ENCODE assay signal across 8 cellular contexts in the genomic region with DNA sequence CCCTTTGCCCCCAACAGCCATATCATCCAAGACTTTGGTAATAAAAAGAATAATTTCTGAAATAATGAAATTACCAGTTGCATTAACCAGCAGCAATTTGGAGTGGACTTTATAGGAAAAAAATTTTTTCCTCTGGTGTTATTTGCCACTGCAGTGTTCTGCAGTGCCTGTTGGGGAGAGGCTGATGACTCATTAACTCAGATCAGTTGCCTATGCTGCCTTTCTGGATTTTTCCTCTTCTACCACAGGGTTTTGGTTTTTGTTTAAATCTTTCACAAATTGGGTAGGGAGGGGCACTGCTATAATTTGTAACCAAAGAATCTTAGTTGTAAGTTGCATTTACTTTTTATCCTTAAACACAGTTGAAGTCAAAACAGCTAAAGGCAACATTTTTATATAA. TPM values are rescaled to one million over a fixed set of nuclear protein-coding genes. Genes with fewer than 3 reads are reported as not detected.
A peak's percentile ranks its signal among the peaks of the same experiment; 100 is the strongest.
DNase-seq lines count a peak whose midpoint lies in the region; ATAC-seq and TF ChIP-seq lines count a peak whose summit lies in the region.

No MANE protein-coding gene starts in this region.

- TF ChIP-seq EP300 in SK-N-SH (IDR thresholded peaks at IDR 0.05; ENCODE audit: borderline replicate concordance in 1 of 2, low read depth in 1 of 2, low read length in 1 of 2) = no peak

- BruUV-seq in Calu3 (replicated peaks; lab: Mats Ljungman, UMichigan) = no TSS peak

- CTCF ChIA-PET in SK-N-SH (lab: Yijun Ruan, JAX) (interaction anchor here (1.6 kb wide), 1 partner anchor 12 kb away, joined by 5 read pairs; no protein-coding TSS in a partner anchor), Calu3 (lab: Charles Lee) (no interaction called here)

- H3K27ac ChIP-seq in SK-N-SH (ENCODE audit: low read depth in 2 of 2, low read length in 1 of 2) = peak overlapping the region in 1 of 2 experiments; percentile 29; a peak in 1 of 4 replicates

- no peaks in the 10 kb centered on the region for H3K36me3 Mint-ChIP-seq in Calu3 (ENCODE audit: insufficient read depth, unreplicated experiment)

- no peaks in the 10 kb centered on the region for H3K4me1 ChIP-seq in SK-N-SH (ENCODE audit: control insufficient read depth in 1 of 2, insufficient read depth in 2 of 2, low read depth in 1 of 2, low read length in 1 of 2)

- H3K4me2 ChIP-seq in SK-N-SH = no peak overlapping the region

- no peaks in the 10 kb centered on the region for H3K9me2 ChIP-seq in SK-N-SH

- DNase-seq in ELR (ENCODE audit: low read depth) (peak; percentile 62), H4 (ENCODE audit: low spot score) (peak; percentile 45), SK-N-SH (peak; percentile 12), left colon (no peak), NCI-H1436 (lab: John Stamatoyannopoulos, UW) (no peak), SHP77 (lab: John Stamatoyannopoulos, UW) (no peak), Calu3 (no peak)
- DNase-seq in activated T-cell treated with anti-CD3 and anti-CD28 coated beads, Interleukin-2, amount 50 U/mL, for 48 hours = no peak

- peaks cover 4% of the 10 kb centered on the region for H3F3A ChIP-seq in SK-N-SH (replicated peaks; ENCODE audit: insufficient read depth)

- peak overlapping the region; percentile 36 for H2AFZ ChIP-seq in SK-N-SH (ENCODE audit: low read depth)

- 0 out of 2 replicates have a peak, but pooled peaks cover 5% of the 10 kb centered on the region for H3K79me2 ChIP-seq in SK-N-SH (ENCODE audit: insufficient read depth)

- H3K27me3 Mint-ChIP-seq in Calu3 (ENCODE audit: unreplicated experiment) = no peaks in the 10 kb centered on the region

- no peaks in the 10 kb centered on the region for H3K9me3 Mint-ChIP-seq in Calu3 (ENCODE audit: low read depth, unreplicated experiment)

- H3K9ac ChIP-seq in SK-N-SH = no peak overlapping the region

- H4K20me1 ChIP-seq in SK-N-SH (ENCODE audit: insufficient read depth) = no peaks in the 10 kb centered on the region

- H3K9me3 ChIP-seq in SK-N-SH = no peaks in the 10 kb centered on the region

- H3K4me3 ChIP-seq in SK-N-SH (ENCODE audit: low read depth in 2 of 2, low read length in 1 of 2) = no peak overlapping the region

- no peak for TF ChIP-seq RAD21 in SK-N-SH (IDR thresholded peaks at IDR 0.05; ENCODE audit: low read length)

- POLR2A ChIA-PET in SK-N-SH (lab: Yijun Ruan, JAX) = no interaction called here

- ATAC-seq in left colon = peak; percentile 76

- no peak overlapping the region for H3K27ac Mint-ChIP-seq in Calu3 (ENCODE audit: unreplicated experiment)

- no peak overlapping the region for H3K4me3 Mint-ChIP-seq in Calu3 (ENCODE audit: low read depth, unreplicated experiment)

- intact Hi-C loops in left colon (cut with DNase I, micrococcal nuclease) (no loop called here), Calu3 (cut with micrococcal nuclease; ENCODE audit: unreplicated experiment) (no loop called here)

- no peaks in the 10 kb centered on the region for H3K36me3 ChIP-seq in SK-N-SH (replicated peaks in 1 of 2; ENCODE audit: control insufficient read depth in 1 of 2, insufficient read depth in 2 of 2, low read length in 1 of 2)

- peaks cover 9% of the 10 kb centered on the region for H3K4me1 Mint-ChIP-seq in Calu3 (ENCODE audit: low read depth, unreplicated experiment)

- H3K27me3 ChIP-seq in SK-N-SH (ENCODE audit: insufficient read depth) = no peaks in the 10 kb centered on the region

- TF ChIP-seq CTCF in SK-N-SH (IDR thresholded peaks at IDR 0.05) = no peak
- TF ChIP-seq CTCF in Calu3 (IDR thresholded peaks at IDR 0.05; ENCODE audit: unreplicated experiment) = no peak

TF ChIP-seq in SK-N-SH, 30 proteins besides CTCF, POLR2A, EP300 and RAD21:
- TF ChIP-seq FOSL2 (IDR thresholded peaks at IDR 0.05; ENCODE audit: borderline replicate concordance, low read depth) = peak; percentile 72
- TF ChIP-seq JUND (IDR thresholded peaks at IDR 0.05) = peak; percentile 57
- no peak for TF ChIP-seq CHD2 (IDR thresholded peaks at IDR 0.05; ENCODE audit: low read length, partially characterized antibody)
- TF ChIP-seq, protein P1, sequence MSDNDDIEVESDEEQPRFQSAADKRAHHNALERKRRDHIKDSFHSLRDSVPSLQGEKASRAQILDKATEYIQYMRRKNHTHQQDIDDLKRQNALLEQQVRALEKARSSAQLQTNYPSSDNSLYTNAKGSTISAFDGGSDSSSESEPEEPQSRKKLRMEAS (IDR thresholded peaks at IDR 0.05; ENCODE audit: low read depth) = 0 out of 2 replicates have a peak, but pooled peaks have one; percentile 18
- TF ChIP-seq, protein P2, sequence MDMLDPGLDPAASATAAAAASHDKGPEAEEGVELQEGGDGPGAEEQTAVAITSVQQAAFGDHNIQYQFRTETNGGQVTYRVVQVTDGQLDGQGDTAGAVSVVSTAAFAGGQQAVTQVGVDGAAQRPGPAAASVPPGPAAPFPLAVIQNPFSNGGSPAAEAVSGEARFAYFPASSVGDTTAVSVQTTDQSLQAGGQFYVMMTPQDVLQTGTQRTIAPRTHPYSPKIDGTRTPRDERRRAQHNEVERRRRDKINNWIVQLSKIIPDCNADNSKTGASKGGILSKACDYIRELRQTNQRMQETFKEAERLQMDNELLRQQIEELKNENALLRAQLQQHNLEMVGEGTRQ (IDR thresholded peaks at IDR 0.05; ENCODE audit: borderline replicate concordance, low read depth, low read length) = no peak
- TF ChIP-seq YY1 (IDR thresholded peaks at IDR 0.05; ENCODE audit: low read depth) = no peak

RNA-seq across cellular contexts. Expression of gene ATP6V1A, which starts 22.7 kb away (rescaled TPM):
- 52.5 and 73.4 TPM in 2 replicates for total RNA-seq in H4 (2014; rRNA removed; shearing (Covaris generic))
- polyA plus RNA-seq in SK-N-SH (2012; rRNA removed) = 12.1 and 16.7 TPM in 2 replicates
- 18.4 and 18.8 TPM in 2 replicates for polyA plus RNA-seq in SK-N-SH (2012; cell fraction: cytosol; rRNA removed)
- polyA plus RNA-seq in SK-N-SH (2012; cell fraction: nucleus; rRNA removed) = 4.8 and 12.7 TPM in 2 replicates
- total RNA-seq in left colon (10 to 100 TPM; 70.6 to 78.1 TPM), Calu3 (2022) (56.6 and 65.2 TPM in 2 replicates)

RNA-seq across cellular contexts. Expression of gene NAA50, which starts 23.5 kb away (rescaled TPM):
- total RNA-seq in H4 (2014; rRNA removed; shearing (Covaris generic)) = 116 and 193 TPM in 2 replicates
- polyA plus RNA-seq in SK-N-SH (2012; rRNA removed) = 39.6 and 79.5 TPM in 2 replicates
- polyA plus RNA-seq in SK-N-SH (2012; cell fraction: cytosol; rRNA removed) = 45.7 and 51.6 TPM in 2 replicates
- 33.1 and 50.0 TPM in 2 replicates for polyA plus RNA-seq in SK-N-SH (2012; cell fraction: nucleus; rRNA removed)
- total RNA-seq in left colon (10 to 100 TPM; 89.8 to 96.0 TPM), Calu3 (2022) (155 and 156 TPM in 2 replicates)

Comparison
In these comparisons a context has a peak if more than half of its experiments do, and no peak if none do; other contexts are left out.
1. DNase-seq: peak in ELR (single experiment), H4 (single experiment) and SK-N-SH (single experiment); none in left colon (0 of 2), NCI-H1436 (single experiment), SHP77 (0 of 2), Calu3 (single experiment) and activated T-cell treated with anti-CD3 and anti-CD28 coated beads, Interleukin-2, amount 50 U/mL, for 48 hours (0 of 2).